Comparison of ENCODE assay signal across 14 cellular contexts in genomic region chr2:4674007-4674406, GRCh38.
A peak's percentile ranks its signal among the peaks of the same experiment; 100 is the strongest.
DNase-seq lines count a peak whose midpoint lies in the region; ATAC-seq lines count a peak whose summit lies in the region.
"Had no signal": no experiment of that assay in that cellular context is flagged by ENCODE, and none has a peak within 500 bp of the region (broad histone marks: within the 10 kb centered on the region; RNA-seq: fewer than 3 reads in every experiment).

No MANE protein-coding gene starts in this region.

- DNase-seq in NCI-H2029 (lab: John Stamatoyannopoulos, UW), result peak; percentile 74
- no peak for DNase-seq in NCI-H2029 treated with DMSO at 0.1 percent for 48 hours (lab: John Stamatoyannopoulos, UW)
- DNase-seq in DMS153 treated with DMSO at 0.1 percent for 48 hours (lab: John Stamatoyannopoulos, UW; ENCODE audit: unreplicated experiment), result peak; percentile 11
- DNase-seq in OCI-M1 (lab: John Stamatoyannopoulos, UW), result peak; percentile 19
- DNase-seq in kidney tubule cell (ENCODE audit: low spot score), result peak; percentile 6
- no peak for DNase-seq in activated gamma-delta T cell treated with Interleukin-2 at 50 U/mL for 16 hours
- DNase-seq in KBM-7, result no peak
- DNase-seq: activated effector memory CD4-positive, alpha-beta T cell treated with Interleukin-2 at 50 U/mL for 16 hours; effector CD4-positive, alpha-beta T cell; lower lobe of right lung; NCI-H1930; T-helper 1 cell had no signal

- in situ Hi-C loops in KBM-7 (cut with MboI; ENCODE audit: low pct_unique_long_range_greater_than_20kb, low sequenced_read_pairs), result no loop called here

- ATAC-seq in GM18873 (IDR thresholded peaks at IDR 0.05; ENCODE audit: low FRiP score, unreplicated experiment), result no peak
- ATAC-seq: K562 had no signal

Comparison
In these comparisons a context has a peak if more than half of its experiments do, and no peak if none do; other contexts are left out.
1. DNase-seq: peak in NCI-H2029 (single experiment), DMS153 treated with DMSO at 0.1 percent for 48 hours (single experiment), OCI-M1 (single experiment) and kidney tubule cell (single experiment); none in NCI-H2029 treated with DMSO at 0.1 percent for 48 hours (single experiment), activated gamma-delta T cell treated with Interleukin-2 at 50 U/mL for 16 hours (single experiment) and KBM-7 (single experiment).